Comparison of ENCODE assay signal across 1 cellular context in the genomic region with DNA sequence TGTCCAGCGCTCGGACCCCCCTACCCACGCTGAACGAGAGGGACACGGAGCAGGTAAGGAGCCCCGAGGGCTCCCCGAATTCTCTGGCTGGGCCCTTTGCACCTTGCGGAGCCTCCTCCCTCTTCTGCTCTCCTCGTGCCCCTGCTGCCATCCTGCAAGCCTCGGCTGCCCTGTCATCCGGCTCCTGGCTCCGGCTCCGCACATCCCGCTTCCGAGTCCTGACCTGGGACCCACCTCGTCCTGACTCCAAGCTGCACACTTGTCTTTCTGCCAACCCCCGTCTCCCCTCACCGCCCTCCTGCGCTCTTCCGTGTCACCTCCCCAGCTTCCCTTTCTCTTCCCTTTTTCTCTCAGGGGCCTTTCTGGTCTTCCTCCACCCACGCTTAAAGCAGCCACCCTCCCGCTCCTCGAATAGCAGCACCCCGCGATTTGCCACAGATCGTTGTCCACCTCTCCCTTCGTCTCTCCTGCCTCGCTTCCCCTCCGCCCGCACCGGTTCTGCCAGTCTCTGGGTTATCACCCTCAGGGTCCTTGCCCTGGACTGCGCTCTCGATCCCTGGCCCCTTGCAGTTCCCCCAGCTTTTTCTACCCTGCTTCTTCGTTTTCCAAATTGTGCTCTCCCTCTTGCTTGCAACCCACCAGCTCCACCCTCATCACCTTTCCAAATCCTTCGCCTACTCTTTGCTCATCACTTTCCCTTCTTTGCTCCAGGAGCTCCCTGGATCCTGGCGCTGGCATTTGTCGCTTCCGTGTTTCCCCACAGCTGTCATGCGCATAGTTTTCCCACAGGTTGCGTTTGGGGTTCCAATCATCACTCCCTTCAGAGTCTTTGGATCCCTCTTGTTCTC.
A peak's percentile ranks its signal among the peaks of the same experiment; 100 is the strongest.
TF ChIP-seq lines count a peak whose summit lies in the region.

No MANE protein-coding gene starts in this region.

TF ChIP-seq in HepG2, 621 proteins besides CTCF, POLR2A, EP300 and RAD21 (continued from another document):
- TF ChIP-seq, protein P1, sequence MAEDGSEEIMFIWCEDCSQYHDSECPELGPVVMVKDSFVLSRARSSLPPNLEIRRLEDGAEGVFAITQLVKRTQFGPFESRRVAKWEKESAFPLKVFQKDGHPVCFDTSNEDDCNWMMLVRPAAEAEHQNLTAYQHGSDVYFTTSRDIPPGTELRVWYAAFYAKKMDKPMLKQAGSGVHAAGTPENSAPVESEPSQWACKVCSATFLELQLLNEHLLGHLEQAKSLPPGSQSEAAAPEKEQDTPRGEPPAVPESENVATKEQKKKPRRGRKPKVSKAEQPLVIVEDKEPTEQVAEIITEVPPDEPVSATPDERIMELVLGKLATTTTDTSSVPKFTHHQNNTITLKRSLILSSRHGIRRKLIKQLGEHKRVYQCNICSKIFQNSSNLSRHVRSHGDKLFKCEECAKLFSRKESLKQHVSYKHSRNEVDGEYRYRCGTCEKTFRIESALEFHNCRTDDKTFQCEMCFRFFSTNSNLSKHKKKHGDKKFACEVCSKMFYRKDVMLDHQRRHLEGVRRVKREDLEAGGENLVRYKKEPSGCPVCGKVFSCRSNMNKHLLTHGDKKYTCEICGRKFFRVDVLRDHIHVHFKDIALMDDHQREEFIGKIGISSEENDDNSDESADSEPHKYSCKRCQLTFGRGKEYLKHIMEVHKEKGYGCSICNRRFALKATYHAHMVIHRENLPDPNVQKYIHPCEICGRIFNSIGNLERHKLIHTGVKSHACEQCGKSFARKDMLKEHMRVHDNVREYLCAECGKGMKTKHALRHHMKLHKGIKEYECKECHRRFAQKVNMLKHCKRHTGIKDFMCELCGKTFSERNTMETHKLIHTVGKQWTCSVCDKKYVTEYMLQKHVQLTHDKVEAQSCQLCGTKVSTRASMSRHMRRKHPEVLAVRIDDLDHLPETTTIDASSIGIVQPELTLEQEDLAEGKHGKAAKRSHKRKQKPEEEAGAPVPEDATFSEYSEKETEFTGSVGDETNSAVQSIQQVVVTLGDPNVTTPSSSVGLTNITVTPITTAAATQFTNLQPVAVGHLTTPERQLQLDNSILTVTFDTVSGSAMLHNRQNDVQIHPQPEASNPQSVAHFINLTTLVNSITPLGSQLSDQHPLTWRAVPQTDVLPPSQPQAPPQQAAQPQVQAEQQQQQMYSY (CRISPR knock-in tag; IDR thresholded peaks at IDR 0.05): 0 out of 2 replicates have a peak, but pooled peaks have one; percentile 22
